ENCODE assay signal across 29 cellular contexts in genomic region chr7:133950856-133951255, GRCh38.
"Had no signal": no experiment of that assay in that cellular context is flagged by ENCODE, and none has a peak within 500 bp of the region (broad histone marks: within the 10 kb centered on the region; RNA-seq: fewer than 3 reads in every experiment).

No MANE protein-coding gene starts in this region.

- H3K36me3 Mint-ChIP-seq: stimulated activated effector memory CD8-positive, alpha-beta T cell treated with anti-CD3 and anti-CD28 coated beads, Interleukin-12 subunit alpha, Interleukin-12 subunit beta, amount 100 ng/mL, for 72 hours had no signal

- H3K27me3 Mint-ChIP-seq: activated CD4-positive, alpha-beta memory T cell treated with anti-CD3 and anti-CD28 coated beads for 36 hours; activated CD4-positive, alpha-beta T cell treated with anti-CD3 and anti-CD28 coated beads, Interleukin-2, amount 10 ng/mL, durations not matched to agents 24 days and 14 days; activated naive CD4-positive, alpha-beta T cell treated with anti-CD3 and anti-CD28 coated beads, Interleukin-2, amount 50 U/mL, for 24 hours; activated naive CD8-positive, alpha-beta T cell treated with anti-CD3 and anti-CD28 coated beads, Interleukin-2, amount 50 U/mL, for 24 hours; naive thymus-derived CD4-positive, alpha-beta T cell; stimulated activated naive CD8-positive, alpha-beta T cell treated with anti-CD3 and anti-CD28 coated beads, Interleukin-15, Interleukin-2, amounts not matched to agents 100 ng/mL and 50 ng/mL, for 24 hours had no signal

- H3K79me2 ChIP-seq: hepatocyte, parathyroid adenoma had no signal

- H3K4me3 Mint-ChIP-seq: activated CD4-positive, alpha-beta memory T cell treated with anti-CD3 and anti-CD28 coated beads for 36 hours; activated CD4-positive, alpha-beta T cell treated with anti-CD3 and anti-CD28 coated beads, Interleukin-2, amount 10 ng/mL, durations not matched to agents 24 days and 14 days; activated naive CD4-positive, alpha-beta T cell treated with anti-CD3 and anti-CD28 coated beads, Interleukin-2, amount 50 U/mL, for 24 hours; activated naive CD8-positive, alpha-beta T cell treated with anti-CD3 and anti-CD28 coated beads, Interleukin-2, amount 50 U/mL, for 24 hours; naive thymus-derived CD4-positive, alpha-beta T cell; neural crest cell; stimulated activated effector memory CD8-positive, alpha-beta T cell treated with anti-CD3 and anti-CD28 coated beads, Interleukin-12 subunit alpha, Interleukin-12 subunit beta, amount 100 ng/mL, for 72 hours; stimulated activated naive CD8-positive, alpha-beta T cell treated with anti-CD3 and anti-CD28 coated beads, Interleukin-15, Interleukin-2, amounts not matched to agents 100 ng/mL and 50 ng/mL, for 24 hours had no signal

- H3K4me3 ChIP-seq: breast epithelium, gastrocnemius medialis, hepatocyte, psoas muscle, sigmoid colon, upper lobe of left lung, vagina had no signal

- H3K4me1 Mint-ChIP-seq: activated CD4-positive, alpha-beta T cell treated with anti-CD3 and anti-CD28 coated beads, Interleukin-2, amount 10 ng/mL, durations not matched to agents 24 days and 14 days; activated naive CD4-positive, alpha-beta T cell treated with anti-CD3 and anti-CD28 coated beads, Interleukin-2, amount 50 U/mL, for 24 hours; activated naive CD8-positive, alpha-beta T cell treated with anti-CD3 and anti-CD28 coated beads, Interleukin-2, amount 50 U/mL, for 24 hours; stimulated activated effector memory CD8-positive, alpha-beta T cell treated with anti-CD3 and anti-CD28 coated beads, Interleukin-12 subunit alpha, Interleukin-12 subunit beta, amount 100 ng/mL, for 72 hours had no signal

- H3K27ac ChIP-seq: breast epithelium, gastrocnemius medialis, hepatocyte, parathyroid adenoma, psoas muscle, sigmoid colon, upper lobe of left lung, vagina, WERI-Rb-1 had no signal

- H3K4me1 ChIP-seq: breast epithelium, gastrocnemius medialis, parathyroid adenoma, psoas muscle, sigmoid colon, upper lobe of left lung, vagina had no signal

- H3K27me3 ChIP-seq: breast epithelium, gastrocnemius medialis, hepatocyte, sigmoid colon, upper lobe of left lung, vagina had no signal

- H3K9me3 Mint-ChIP-seq: activated CD4-positive, alpha-beta memory T cell treated with anti-CD3 and anti-CD28 coated beads for 36 hours; activated CD4-positive, alpha-beta T cell treated with anti-CD3 and anti-CD28 coated beads, Interleukin-2, amount 10 ng/mL, durations not matched to agents 24 days and 14 days; activated naive CD4-positive, alpha-beta T cell treated with anti-CD3 and anti-CD28 coated beads, Interleukin-2, amount 50 U/mL, for 24 hours had no signal

- ATAC-seq: activated naive CD8-positive, alpha-beta T cell treated with anti-CD3 and anti-CD28 coated beads, Interleukin-2, amount 50 U/mL, for 24 hours; gastrocnemius medialis; naive thymus-derived CD4-positive, alpha-beta T cell; psoas muscle; stimulated activated effector memory CD8-positive, alpha-beta T cell treated with anti-CD3 and anti-CD28 coated beads, Interleukin-12 subunit alpha, Interleukin-12 subunit beta, amount 100 ng/mL, for 72 hours had no signal

- H3K36me3 ChIP-seq: breast epithelium, sigmoid colon, upper lobe of left lung, vagina, WERI-Rb-1 had no signal

- H2AFZ ChIP-seq: hepatocyte, parathyroid adenoma had no signal

- DNase-seq: activated CD4-positive, alpha-beta memory T cell treated with anti-CD3 and anti-CD28 coated beads for 36 hours; activated CD4-positive, alpha-beta T cell treated with anti-CD3 and anti-CD28 coated beads, Interleukin-2, amount 10 ng/mL, durations not matched to agents 24 days and 14 days; activated CD4-positive, CD25-positive, alpha-beta regulatory T cell treated with anti-CD3 and anti-CD28 coated beads, Interleukin-2, amount 50 U/mL, for 72 hours; activated CD8-positive, alpha-beta memory T cell treated with anti-CD3 and anti-CD28 coated beads, Interleukin-2, amount 50 U/mL, for 4 hours; activated gamma-delta T cell treated with Interleukin-2 at 50 U/mL for 16 hours; activated naive CD8-positive, alpha-beta T cell treated with anti-CD3 and anti-CD28 coated beads, Interleukin-2, amount 50 U/mL, for 24 hours; activated T-cell treated with anti-CD3 and anti-CD28 coated beads, Interleukin-2, amount 50 U/mL, for 1 hour; central memory CD4-positive, alpha-beta T cell; dermis blood vessel endothelial cell; effector CD4-positive, alpha-beta T cell; gastrocnemius medialis; midbrain; naive thymus-derived CD4-positive, alpha-beta T cell; occipital lobe; psoas muscle; sigmoid colon; small intestine; stimulated activated CD4-positive, alpha-beta T cell treated with anti-CD3 and anti-CD28 coated beads, Interleukin-4, amount 100 ng/mL, for 24 hours; T1000; upper lobe of left lung; WERI-Rb-1 had no signal

- H3K27ac Mint-ChIP-seq: activated CD4-positive, alpha-beta memory T cell treated with anti-CD3 and anti-CD28 coated beads for 36 hours; activated CD4-positive, alpha-beta T cell treated with anti-CD3 and anti-CD28 coated beads, Interleukin-2, amount 10 ng/mL, durations not matched to agents 24 days and 14 days; activated naive CD4-positive, alpha-beta T cell treated with anti-CD3 and anti-CD28 coated beads, Interleukin-2, amount 50 U/mL, for 24 hours; activated naive CD8-positive, alpha-beta T cell treated with anti-CD3 and anti-CD28 coated beads, Interleukin-2, amount 50 U/mL, for 24 hours; naive thymus-derived CD4-positive, alpha-beta T cell; stimulated activated effector memory CD8-positive, alpha-beta T cell treated with anti-CD3 and anti-CD28 coated beads, Interleukin-12 subunit alpha, Interleukin-12 subunit beta, amount 100 ng/mL, for 72 hours; stimulated activated naive CD8-positive, alpha-beta T cell treated with anti-CD3 and anti-CD28 coated beads, Interleukin-15, Interleukin-2, amounts not matched to agents 100 ng/mL and 50 ng/mL, for 24 hours had no signal

- H3K4me2 ChIP-seq: hepatocyte had no signal

- H3K9ac ChIP-seq: parathyroid adenoma had no signal
